In genomic region chr20:10788877-10789276, GRCh38 we compare ENCODE assay signal across 25 cellular contexts.
"Had no signal": no experiment of that assay in that cellular context is flagged by ENCODE, and none has a peak within 500 bp of the region (broad histone marks: within the 10 kb centered on the region; RNA-seq: fewer than 3 reads in every experiment).

No MANE protein-coding gene starts in this region.

- H3K36me3 ChIP-seq: colonic mucosa, heart right ventricle, suprapubic skin, tibial nerve had no signal

- H3K27ac ChIP-seq: colonic mucosa, epithelial cell of prostate, heart right ventricle, tibial nerve, VCaP had no signal

- H3K4me1 ChIP-seq: colonic mucosa had no signal

- FAIRE-seq: bronchial epithelial cell, endometrium, TTC549 had no signal

- H3K9me3 ChIP-seq: colonic mucosa, heart right ventricle, suprapubic skin, tibial nerve had no signal

- H3K27me3 ChIP-seq: colonic mucosa, heart right ventricle, suprapubic skin, tibial nerve had no signal

- H3K4me3 ChIP-seq: colonic mucosa, heart right ventricle, suprapubic skin, tibial nerve had no signal

- DNase-seq: activated CD4-positive, alpha-beta T cell treated with anti-CD3 and anti-CD28 coated beads for 4 hours; activated CD4-positive, alpha-beta T cell treated with anti-CD3 and anti-CD28 coated beads, Interleukin-2, amount 50 U/mL, for 4 hours; activated naive CD4-positive, alpha-beta T cell; activated T-cell treated with anti-CD3 and anti-CD28 coated beads for 4 hours; activated T-cell treated with anti-CD3 and anti-CD28 coated beads, Interleukin-2, amount 50 U/mL, for 72 hours; cerebellar nuclear complex; colonic mucosa; effector CD8-positive, alpha-beta T cell; heart right ventricle; kidney glomerular epithelial cell; midbrain; naive thymus-derived CD8-positive, alpha-beta T cell; stimulated activated CD4-positive, alpha-beta T cell treated with anti-CD3 and anti-CD28 coated beads, Interleukin-15, amount 100 ng/mL, for 24 hours; stimulated activated CD4-positive, alpha-beta T cell treated with anti-CD3 and anti-CD28 coated beads, Interleukin-2, amount 100 ng/mL, for 24 hours; stimulated activated naive CD4-positive, alpha-beta T cell; SW 1271; T-helper 9 cell had no signal

- ATAC-seq: activated naive CD4-positive, alpha-beta T cell treated with anti-CD3 and anti-CD28 coated beads, Interleukin-2, amount 50 U/mL, for 72 hours; activated T-cell treated with anti-CD3 and anti-CD28 coated beads, Interleukin-2, amount 50 U/mL, for 72 hours; naive thymus-derived CD8-positive, alpha-beta T cell had no signal
